ENCODE assay signal across 15 cellular contexts in the genomic region with DNA sequence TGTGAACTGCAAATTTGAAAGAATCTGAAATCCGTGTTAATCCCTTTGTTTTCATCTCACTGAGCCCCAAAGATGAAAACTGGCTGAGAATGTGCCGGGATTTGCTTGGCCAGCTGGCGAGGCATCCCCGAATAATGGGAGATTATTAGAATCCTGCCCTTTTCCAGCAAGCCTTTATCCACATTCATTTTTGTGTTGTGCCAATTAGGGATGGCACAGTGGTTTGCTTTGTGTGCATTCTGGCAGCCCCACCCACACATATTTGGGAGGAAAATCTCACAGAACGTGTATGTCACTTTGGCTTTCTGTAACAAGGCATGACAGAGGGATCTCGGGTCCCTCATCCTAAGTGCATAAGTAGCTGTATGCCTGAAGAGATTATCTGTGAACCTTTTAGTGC.
"Had no signal": no experiment of that assay in that cellular context is flagged by ENCODE, and none has a peak within 500 bp of the region (broad histone marks: within the 10 kb centered on the region; RNA-seq: fewer than 3 reads in every experiment).

No MANE protein-coding gene starts in this region.

- H3K4me3 Mint-ChIP-seq: activated CD4-positive, alpha-beta T cell treated with anti-CD3 and anti-CD28 coated beads, Interleukin-2, amount 10 ng/mL, durations not matched to agents 7 days and 5 days; activated naive CD8-positive, alpha-beta T cell treated with anti-CD3 and anti-CD28 coated beads for 36 hours; activated T-helper 1 cell treated with anti-CD3 and anti-CD28 coated beads, Interleukin-12 subunit alpha, Interleukin-12 subunit beta, Interleukin-2, Interleukin-4 antibody, amounts not matched to agents 30 ng/mL and 10 ng/mL and 1 ng/mL, durations not matched to agents 14 hours and 24 hours and 36 hours; natural killer cell treated with Interleukin-12 subunit alpha and Interleukin-12 subunit beta and Interleukin-15 and Interleukin-18, amount 100 ng/mL, for 72 hours; stimulated activated effector memory CD8-positive, alpha-beta T cell treated with anti-CD3 and anti-CD28 coated beads, Interleukin-12 subunit alpha, Interleukin-12 subunit beta, amount 100 ng/mL, for 72 hours had no signal

- H3K27me3 Mint-ChIP-seq: activated CD4-positive, alpha-beta T cell treated with anti-CD3 and anti-CD28 coated beads, Interleukin-2, amount 10 ng/mL, durations not matched to agents 7 days and 5 days; activated naive CD8-positive, alpha-beta T cell treated with anti-CD3 and anti-CD28 coated beads for 36 hours; natural killer cell treated with Interleukin-12 subunit alpha and Interleukin-12 subunit beta and Interleukin-15 and Interleukin-18, amount 100 ng/mL, for 72 hours had no signal

- H3K4me1 Mint-ChIP-seq: activated CD4-positive, alpha-beta T cell treated with anti-CD3 and anti-CD28 coated beads, Interleukin-2, amount 10 ng/mL, durations not matched to agents 7 days and 5 days; activated naive CD8-positive, alpha-beta T cell treated with anti-CD3 and anti-CD28 coated beads for 36 hours; stimulated activated effector memory CD8-positive, alpha-beta T cell treated with anti-CD3 and anti-CD28 coated beads, Interleukin-12 subunit alpha, Interleukin-12 subunit beta, amount 100 ng/mL, for 72 hours had no signal

- H3K27ac Mint-ChIP-seq: activated CD4-positive, alpha-beta T cell treated with anti-CD3 and anti-CD28 coated beads, Interleukin-2, amount 10 ng/mL, durations not matched to agents 7 days and 5 days; activated naive CD8-positive, alpha-beta T cell treated with anti-CD3 and anti-CD28 coated beads for 36 hours; activated T-helper 1 cell treated with anti-CD3 and anti-CD28 coated beads, Interleukin-12 subunit alpha, Interleukin-12 subunit beta, Interleukin-2, Interleukin-4 antibody, amounts not matched to agents 30 ng/mL and 10 ng/mL and 1 ng/mL, durations not matched to agents 14 hours and 24 hours and 36 hours; natural killer cell treated with Interleukin-12 subunit alpha and Interleukin-12 subunit beta and Interleukin-15 and Interleukin-18, amount 100 ng/mL, for 72 hours; stimulated activated effector memory CD8-positive, alpha-beta T cell treated with anti-CD3 and anti-CD28 coated beads, Interleukin-12 subunit alpha, Interleukin-12 subunit beta, amount 100 ng/mL, for 72 hours had no signal

- H3K4me3 ChIP-seq: breast epithelium, gastroesophageal sphincter, left lung, tibial artery had no signal

- FAIRE-seq: keratinocyte had no signal

- DNase-seq: activated CD4-positive, alpha-beta T cell treated with anti-CD3 and anti-CD28 coated beads, Interleukin-2, amount 10 ng/mL, durations not matched to agents 7 days and 5 days; activated CD8-positive, alpha-beta memory T cell treated with anti-CD3 and anti-CD28 coated beads for 24 hours; activated naive CD8-positive, alpha-beta T cell treated with anti-CD3 and anti-CD28 coated beads for 36 hours; aorta; dermis blood vessel endothelial cell; erythroblast; left lung; mammary epithelial cell; tibial artery had no signal

- H3K9me3 Mint-ChIP-seq: activated naive CD8-positive, alpha-beta T cell treated with anti-CD3 and anti-CD28 coated beads for 36 hours; stimulated activated effector memory CD8-positive, alpha-beta T cell treated with anti-CD3 and anti-CD28 coated beads, Interleukin-12 subunit alpha, Interleukin-12 subunit beta, amount 100 ng/mL, for 72 hours had no signal

- H3K27ac ChIP-seq: breast epithelium, gastroesophageal sphincter, left lung, tibial artery had no signal

- H3K27me3 ChIP-seq: breast epithelium, gastroesophageal sphincter, left lung, tibial artery had no signal

- H3K36me3 Mint-ChIP-seq: activated naive CD8-positive, alpha-beta T cell treated with anti-CD3 and anti-CD28 coated beads for 36 hours; natural killer cell treated with Interleukin-12 subunit alpha and Interleukin-12 subunit beta and Interleukin-15 and Interleukin-18, amount 100 ng/mL, for 72 hours; stimulated activated effector memory CD8-positive, alpha-beta T cell treated with anti-CD3 and anti-CD28 coated beads, Interleukin-12 subunit alpha, Interleukin-12 subunit beta, amount 100 ng/mL, for 72 hours had no signal

- H3K36me3 ChIP-seq: breast epithelium, gastroesophageal sphincter, left lung, tibial artery had no signal

- ATAC-seq: gastroesophageal sphincter; left lung; natural killer cell treated with Interleukin-12 subunit alpha and Interleukin-12 subunit beta and Interleukin-15 and Interleukin-18, amount 100 ng/mL, for 72 hours; stimulated activated effector memory CD8-positive, alpha-beta T cell treated with anti-CD3 and anti-CD28 coated beads, Interleukin-12 subunit alpha, Interleukin-12 subunit beta, amount 100 ng/mL, for 72 hours had no signal

- H3K4me1 ChIP-seq: breast epithelium, gastroesophageal sphincter, left lung, tibial artery had no signal

- H3K9me3 ChIP-seq: breast epithelium, gastroesophageal sphincter, left lung, tibial artery had no signal
